Comparison of ENCODE assay signal across 9 cellular contexts in genomic region chr1:59657873-59658465, GRCh38.
"Had no signal": no experiment of that assay in that cellular context is flagged by ENCODE, and none has a peak within 500 bp of the region (broad histone marks: within the 10 kb centered on the region; RNA-seq: fewer than 3 reads in every experiment).

No MANE protein-coding gene starts in this region.

- DNase-seq: H9, HCEC 1CT, IMR-90, KG1 had no signal

- H2AFZ ChIP-seq: GM23338 had no signal

- H3K4me2 ChIP-seq: GM23338 had no signal

- ATAC-seq: GM23338, K562 had no signal

- FAIRE-seq: H1, H54, K562 had no signal

- H3K27ac ChIP-seq: HL-60 had no signal

- H3K4me3 ChIP-seq: GM23338, K562 had no signal
